ENCODE assay signal across 8 cellular contexts in the genomic region with DNA sequence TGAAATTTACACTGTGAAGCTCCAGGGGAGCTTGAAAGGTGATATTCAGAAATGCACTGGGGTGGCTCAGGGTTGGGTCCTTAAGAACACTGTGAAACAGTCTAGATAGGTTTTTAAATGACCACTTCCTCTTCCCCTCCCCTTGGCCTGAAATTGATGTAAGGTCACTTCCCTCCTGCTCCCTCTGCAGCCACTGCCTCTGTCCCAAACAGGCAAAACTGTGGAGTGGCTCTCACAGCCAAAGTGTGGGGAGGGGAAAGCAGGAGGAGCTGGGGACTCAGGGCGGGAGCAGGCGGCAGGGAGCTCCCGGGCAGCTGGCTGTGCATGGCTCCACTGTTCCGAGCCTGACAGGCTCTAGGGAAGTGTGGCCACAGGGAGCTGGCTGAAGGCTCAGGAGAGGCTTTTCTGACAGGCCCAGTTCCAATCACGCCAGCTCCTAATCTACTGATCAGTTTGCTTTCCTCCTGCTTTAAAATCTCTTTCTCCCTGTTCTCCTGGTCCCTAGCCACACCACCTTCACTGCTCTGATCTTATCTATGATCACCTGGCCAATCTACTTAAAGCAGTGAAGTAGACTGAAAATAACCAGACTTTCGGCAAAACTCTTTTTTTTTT. TPM values are rescaled to one million over a fixed set of nuclear protein-coding genes. Genes with fewer than 3 reads are reported as not detected.
DNase-seq lines count a peak whose midpoint lies in the region; ATAC-seq lines count a peak whose summit lies in the region.

No MANE protein-coding gene starts in this region.

- H3K4me1 ChIP-seq in right cardiac atrium (ENCODE audit: control insufficient read depth, insufficient read depth, low read length) (peaks cover 8% of the 10 kb centered on the region), skeletal muscle satellite cell (ENCODE audit: control insufficient read depth, insufficient read depth, low read length) (peaks cover 25% of the 10 kb centered on the region)

- peak; percentile 66 for DNase-seq in SIG-M5 treated with dmso at 0.1 percent for 504 hours (lab: John Stamatoyannopoulos, UW; ENCODE audit: unreplicated experiment)
- no peak for DNase-seq in SIG-M5 (lab: John Stamatoyannopoulos, UW)
- DNase-seq in SKM-1 (lab: John Stamatoyannopoulos, UW; ENCODE audit: unreplicated experiment) = peak; percentile 93
- DNase-seq in right cardiac atrium = peak; percentile 82 to 93 (median 92)
- DNase-seq in D341Med (ENCODE audit: low spot score) = no peak
- DNase-seq in activated T-helper 1 cell treated with anti-CD3 and anti-CD28 coated beads, Interleukin-12 subunit alpha, Interleukin-12 subunit beta, Interleukin-2, Interleukin-4 antibody, amounts not matched to agents 30 ng/mL and 10 ng/mL and 1 ng/mL, durations not matched to agents 14 hours and 24 hours and 36 hours (ENCODE audit: low spot score) = no peak

- H3K4me1 Mint-ChIP-seq in activated T-helper 1 cell treated with anti-CD3 and anti-CD28 coated beads, Interleukin-12 subunit alpha, Interleukin-12 subunit beta, Interleukin-2, Interleukin-4 antibody, amounts not matched to agents 30 ng/mL and 10 ng/mL and 1 ng/mL, durations not matched to agents 14 hours and 24 hours and 36 hours (ENCODE audit: low read depth) = peaks cover 25% of the 10 kb centered on the region

- H3K9ac ChIP-seq in skeletal muscle satellite cell (ENCODE audit: low read depth, low read length) = peak overlapping the region; percentile 64

- H3K4me3 ChIP-seq in right cardiac atrium (ENCODE audit: low read length) (no peak overlapping the region), skeletal muscle satellite cell (ENCODE audit: low read length) (peak overlapping the region; percentile 27)

- H3K27ac Mint-ChIP-seq in activated T-helper 1 cell treated with anti-CD3 and anti-CD28 coated beads, Interleukin-12 subunit alpha, Interleukin-12 subunit beta, Interleukin-2, Interleukin-4 antibody, amounts not matched to agents 30 ng/mL and 10 ng/mL and 1 ng/mL, durations not matched to agents 14 hours and 24 hours and 36 hours = no peak overlapping the region

- H3K4me3 Mint-ChIP-seq in activated T-helper 1 cell treated with anti-CD3 and anti-CD28 coated beads, Interleukin-12 subunit alpha, Interleukin-12 subunit beta, Interleukin-2, Interleukin-4 antibody, amounts not matched to agents 30 ng/mL and 10 ng/mL and 1 ng/mL, durations not matched to agents 14 hours and 24 hours and 36 hours = no peak overlapping the region

- H3K4me2 ChIP-seq in skeletal muscle satellite cell (ENCODE audit: low read length) = peak overlapping the region; percentile 42

- WGBS in right cardiac atrium = 25% methylated on average over 6 of the region's 6 CpGs

- H3K36me3 Mint-ChIP-seq in activated T-helper 1 cell treated with anti-CD3 and anti-CD28 coated beads, Interleukin-12 subunit alpha, Interleukin-12 subunit beta, Interleukin-2, Interleukin-4 antibody, amounts not matched to agents 30 ng/mL and 10 ng/mL and 1 ng/mL, durations not matched to agents 14 hours and 24 hours and 36 hours (ENCODE audit: low read depth) = peaks cover 6% of the 10 kb centered on the region

- H3K27me3 Mint-ChIP-seq in activated T-helper 1 cell treated with anti-CD3 and anti-CD28 coated beads, Interleukin-12 subunit alpha, Interleukin-12 subunit beta, Interleukin-2, Interleukin-4 antibody, amounts not matched to agents 30 ng/mL and 10 ng/mL and 1 ng/mL, durations not matched to agents 14 hours and 24 hours and 36 hours (ENCODE audit: insufficient read depth) = no peaks in the 10 kb centered on the region

- intact Hi-C loops in right cardiac atrium (cut with DNase I) = loop anchor here in 3 of 4 donors (1.0 to 10.0 kb wide), 3 partner anchors 30 to 67 kb away; no protein-coding TSS in a partner anchor
- intact Hi-C loops in activated T-helper 1 cell treated with anti-CD3 and anti-CD28 coated beads, Interleukin-12 subunit alpha, Interleukin-12 subunit beta, Interleukin-2, Interleukin-4 antibody, amounts not matched to agents 30 ng/mL and 10 ng/mL and 1 ng/mL, durations not matched to agents 14 hours and 24 hours and 36 hours (cut with micrococcal nuclease) = no loop called here

- ATAC-seq in right cardiac atrium (peak; percentile 88 to 93), GM18520 (IDR thresholded peaks at IDR 0.05; ENCODE audit: unreplicated experiment) (no peak)

- no peaks in the 10 kb centered on the region for H3K36me3 ChIP-seq in skeletal muscle satellite cell (ENCODE audit: insufficient read depth, low read length)

- H3K9me3 Mint-ChIP-seq in activated T-helper 1 cell treated with anti-CD3 and anti-CD28 coated beads, Interleukin-12 subunit alpha, Interleukin-12 subunit beta, Interleukin-2, Interleukin-4 antibody, amounts not matched to agents 30 ng/mL and 10 ng/mL and 1 ng/mL, durations not matched to agents 14 hours and 24 hours and 36 hours = no peaks in the 10 kb centered on the region

- no peaks in the 10 kb centered on the region for H3K9me3 ChIP-seq in right cardiac atrium (ENCODE audit: control insufficient read depth, low read length)
- no peaks in the 10 kb centered on the region for H3K9me3 ChIP-seq in skeletal muscle satellite cell (replicated peaks; ENCODE audit: low read length)

- H3K27ac ChIP-seq in right cardiac atrium (ENCODE audit: low read length) = peak overlapping the region; percentile 91

- H3K27me3 ChIP-seq in right cardiac atrium (ENCODE audit: control insufficient read depth, insufficient read depth) (no peaks in the 10 kb centered on the region), skeletal muscle satellite cell (ENCODE audit: control insufficient read depth, insufficient read depth, low read length) (no peaks in the 10 kb centered on the region)

RNA-seq across cellular contexts. Expression of a gene that starts 5.1 kb away (rescaled TPM):
- 100 to 1,000 TPM in 3 of 4 donors, 10 to 100 TPM in 1; 97.2 to 343 (median 132) TPM for total RNA-seq in right cardiac atrium
- 121 TPM for polyA plus RNA-seq in right cardiac atrium
- 169 and 175 TPM in 2 replicates for total RNA-seq in skeletal muscle satellite cell (2012; rRNA removed)
- 66.0 and 66.2 TPM in 2 replicates for total RNA-seq in activated T-helper 1 cell treated with anti-CD3 and anti-CD28 coated beads, Interleukin-12 subunit alpha, Interleukin-12 subunit beta, Interleukin-2, Interleukin-4 antibody, amounts not matched to agents 30 ng/mL and 10 ng/mL and 1 ng/mL, durations not matched to agents 14 hours and 24 hours and 36 hours

RNA-seq across cellular contexts. Expression of a gene that starts 26.9 kb away (rescaled TPM):
- total RNA-seq in right cardiac atrium = 10 to 100 TPM; 13.3 to 29.1 (median 20.6) TPM
- 8.0 TPM for polyA plus RNA-seq in right cardiac atrium
- 43.9 and 60.7 TPM in 2 replicates for total RNA-seq in skeletal muscle satellite cell (2012; rRNA removed)
- 0.83 and 1.6 TPM in 2 replicates for total RNA-seq in activated T-helper 1 cell treated with anti-CD3 and anti-CD28 coated beads, Interleukin-12 subunit alpha, Interleukin-12 subunit beta, Interleukin-2, Interleukin-4 antibody, amounts not matched to agents 30 ng/mL and 10 ng/mL and 1 ng/mL, durations not matched to agents 14 hours and 24 hours and 36 hours

RNA-seq across cellular contexts. Expression of a gene that starts 43.0 kb away (rescaled TPM):
- 10 to 100 TPM; 21.8 to 47.4 (median 29.9) TPM for total RNA-seq in right cardiac atrium
- polyA plus RNA-seq in right cardiac atrium = 18.1 TPM
- 43.2 and 47.4 TPM in 2 replicates for total RNA-seq in skeletal muscle satellite cell (2012; rRNA removed)
- 16.6 and 17.3 TPM in 2 replicates for total RNA-seq in activated T-helper 1 cell treated with anti-CD3 and anti-CD28 coated beads, Interleukin-12 subunit alpha, Interleukin-12 subunit beta, Interleukin-2, Interleukin-4 antibody, amounts not matched to agents 30 ng/mL and 10 ng/mL and 1 ng/mL, durations not matched to agents 14 hours and 24 hours and 36 hours

Comparison
In these comparisons a context has a peak if more than half of its experiments do, and no peak if none do; other contexts are left out.
1. DNase-seq: peak in SIG-M5 treated with dmso at 0.1 percent for 504 hours (single experiment), SKM-1 (single experiment) and right cardiac atrium (3 of 3); none in SIG-M5 (single experiment), D341Med (single experiment) and activated T-helper 1 cell treated with anti-CD3 and anti-CD28 coated beads, Interleukin-12 subunit alpha, Interleukin-12 subunit beta, Interleukin-2, Interleukin-4 antibody, amounts not matched to agents 30 ng/mL and 10 ng/mL and 1 ng/mL, durations not matched to agents 14 hours and 24 hours and 36 hours (single experiment).